ENCODE assay signal across 8 cellular contexts in the genomic region with DNA sequence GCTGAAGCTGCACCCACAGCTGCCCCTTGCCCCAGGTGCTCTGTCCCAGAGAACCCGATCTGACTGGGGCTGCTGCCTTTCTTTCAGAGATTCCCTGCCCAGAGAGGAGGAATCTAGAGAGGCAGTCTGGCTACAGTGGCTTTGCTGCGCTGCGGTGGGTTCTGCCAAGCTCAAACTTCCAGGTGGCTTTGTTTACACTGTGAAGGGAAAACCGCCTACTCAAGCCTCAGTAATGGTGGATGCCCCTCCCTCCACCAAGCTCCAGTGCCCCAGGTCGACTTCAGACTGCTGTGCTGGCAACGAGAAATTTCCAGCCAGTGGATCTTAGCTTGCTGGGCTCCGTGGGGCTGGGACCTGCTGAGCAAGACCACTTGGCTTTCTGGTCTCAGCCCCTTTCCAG.
DNase-seq lines count a peak whose midpoint lies in the region; TF ChIP-seq lines count a peak whose summit lies in the region.
"Not testable (repeated sequence)": the region's sequence is repeated elsewhere in the genome, so short reads cannot be mapped to it uniquely, and the experiment has no call there.

No MANE protein-coding gene starts in this region.

- peaks cover 29% of the 10 kb centered on the region for H3K9me3 Mint-ChIP-seq in neural progenitor cell

- not testable (repeated sequence) for TF ChIP-seq POLR2A in thyroid gland (IDR thresholded peaks at IDR 0.05)

- 0% methylated on average over 1 of the region's 7 CpGs; no CpG with 5 or more reads in 1 of the 2 donors for WGBS in thyroid gland, 2 donors

- H3K9me3 ChIP-seq in BLaER1 treated with 17β-estradiol and CSF1 and Interleukin-3, amounts not matched to agents 10 nM and 100 nM (replicated peaks in 1 of 11); neural progenitor cell (ENCODE audit: low read depth); thyroid gland: not testable (repeated sequence)

- intact Hi-C loops in thyroid gland (cut with DNase I) = not testable (repeated sequence)

- H3F3A ChIP-seq in neural progenitor cell (ENCODE audit: low read depth) = not testable (repeated sequence)

- H3K79me2 ChIP-seq in neural progenitor cell (ENCODE audit: low read depth) = not testable (repeated sequence)

- not testable (repeated sequence) for H3K36me3 ChIP-seq in BLaER1 treated with 17β-estradiol and CSF1 and Interleukin-3, amounts not matched to agents 10 nM and 100 nM; neural progenitor cell; thyroid gland

- not testable (repeated sequence) for H3K4me3 ChIP-seq in BLaER1 treated with 17β-estradiol and CSF1 and Interleukin-3, amounts not matched to agents 10 nM and 100 nM; neural progenitor cell; thyroid gland (replicated peaks in 1 of 3)

- not testable (repeated sequence) for H3K4me1 Mint-ChIP-seq in neural progenitor cell

- H3K27ac ChIP-seq in BLaER1 treated with 17β-estradiol and CSF1 and Interleukin-3, amounts not matched to agents 10 nM and 100 nM; neural progenitor cell; thyroid gland: not testable (repeated sequence)

- not testable (repeated sequence) for H4K20me1 ChIP-seq in BLaER1 treated with 17β-estradiol and CSF1 and Interleukin-3, amounts not matched to agents 10 nM and 100 nM; neural progenitor cell (ENCODE audit: low read depth)

- peak overlapping the region in 8 of 11 experiments; percentile 5 to 48 (median 32); a peak in 12 of 22 replicates for H3K4me2 ChIP-seq in BLaER1 treated with 17β-estradiol and CSF1 and Interleukin-3, amounts not matched to agents 10 nM and 100 nM
- H3K4me2 ChIP-seq in neural progenitor cell = not testable (repeated sequence)

- H2AFZ ChIP-seq in neural progenitor cell (replicated peaks) = peak overlapping the region; percentile 79

- not testable (repeated sequence) for H3K36me3 Mint-ChIP-seq in neural progenitor cell

- peak; percentile 4 for DNase-seq in DMS79 treated with DMSO at 0.1 percent for 48 hours (lab: John Stamatoyannopoulos, UW)
- peak; percentile 33 for DNase-seq in H4 (ENCODE audit: low spot score)
- peak; percentile 16 for DNase-seq in NCI-H2171 (lab: John Stamatoyannopoulos, UW)
- DNase-seq in NCI-H510A treated with DMSO at 0.1 percent for 48 hours (lab: John Stamatoyannopoulos, UW) = peak; percentile 20
- DNase-seq in RPMI8226 = peak; percentile 13
- not testable (repeated sequence) for DNase-seq in neural progenitor cell (ENCODE audit: low spot score)
- DNase-seq in thyroid gland = peak; percentile 66 to 67

- not testable (repeated sequence) for H3K27me3 Mint-ChIP-seq in neural progenitor cell (ENCODE audit: insufficient read depth, low read depth)

- not testable (repeated sequence) for H3K27me3 ChIP-seq in BLaER1 treated with 17β-estradiol and CSF1 and Interleukin-3, amounts not matched to agents 10 nM and 100 nM; neural progenitor cell; thyroid gland

- not testable (repeated sequence) for TF ChIP-seq CTCF in neural progenitor cell (IDR thresholded peaks at IDR 0.05); thyroid gland (IDR thresholded peaks at IDR 0.05)

- H3K9ac ChIP-seq in BLaER1 treated with 17β-estradiol and CSF1 and Interleukin-3, amounts not matched to agents 10 nM and 100 nM; neural progenitor cell: not testable (repeated sequence)

- H3K27ac Mint-ChIP-seq in neural progenitor cell = not testable (repeated sequence)

- not testable (repeated sequence) for H3K4me3 Mint-ChIP-seq in neural progenitor cell

- not testable (repeated sequence) for H3K4me1 ChIP-seq in BLaER1 treated with 17β-estradiol and CSF1 and Interleukin-3, amounts not matched to agents 10 nM and 100 nM; neural progenitor cell; thyroid gland
